In genomic region chr2:239951117-239951734, GRCh38 we compare ENCODE assay signal across 1 cellular context.
TF ChIP-seq lines count a peak whose summit lies in the region.

No MANE protein-coding gene starts in this region.

TF ChIP-seq in GM23338, 12 proteins besides CTCF, POLR2A, EP300 and RAD21 (continued from another document):
- TF ChIP-seq REST (IDR thresholded peaks at IDR 0.05; ENCODE audit: unreplicated experiment) (no peak), JUNB (IDR thresholded peaks at IDR 0.05; ENCODE audit: unreplicated experiment) (no peak), POLR2AphosphoS5 (IDR thresholded peaks at IDR 0.05; ENCODE audit: low read depth) (no peak)
